ENCODE assay signal across 1 cellular context in genomic region chr1:30743584-30744059, GRCh38.
A peak's percentile ranks its signal among the peaks of the same experiment; 100 is the strongest.
TF ChIP-seq lines count a peak whose summit lies in the region.

No MANE protein-coding gene starts in this region.

TF ChIP-seq in K562, 482 proteins besides CTCF, POLR2A, EP300 and RAD21 (continued from another document):
- TF ChIP-seq ZNF395 (CRISPR knock-in tag; IDR thresholded peaks at IDR 0.05) (peak; percentile 78), PBX2 (CRISPR knock-in tag; IDR thresholded peaks at IDR 0.05; ENCODE audit: low read depth) (no peak), PBX2 (tag; conservative IDR thresholded peaks at IDR 0.05; ENCODE audit: low read depth) (0 out of 2 replicates have a peak, but pooled peaks have one; percentile 6), ESRRA (IDR thresholded peaks at IDR 0.05; ENCODE audit: borderline replicate concordance, low read depth) (0 out of 2 replicates have a peak, but pooled peaks have one; percentile 17), GATAD2B (IDR thresholded peaks at IDR 0.05; ENCODE audit: borderline replicate concordance) (no peak), DMBX1 (CRISPR knock-in tag; IDR thresholded peaks at IDR 0.05; ENCODE audit: borderline replicate concordance) (0 out of 2 replicates have a peak, but pooled peaks have one; percentile 16), ZFP36 (IDR thresholded peaks at IDR 0.05; ENCODE audit: low read depth, low read length, partially characterized antibody) (peak; percentile 85)
TF ChIP-seq in K562: peak in this region for 16.
